In the genomic region with DNA sequence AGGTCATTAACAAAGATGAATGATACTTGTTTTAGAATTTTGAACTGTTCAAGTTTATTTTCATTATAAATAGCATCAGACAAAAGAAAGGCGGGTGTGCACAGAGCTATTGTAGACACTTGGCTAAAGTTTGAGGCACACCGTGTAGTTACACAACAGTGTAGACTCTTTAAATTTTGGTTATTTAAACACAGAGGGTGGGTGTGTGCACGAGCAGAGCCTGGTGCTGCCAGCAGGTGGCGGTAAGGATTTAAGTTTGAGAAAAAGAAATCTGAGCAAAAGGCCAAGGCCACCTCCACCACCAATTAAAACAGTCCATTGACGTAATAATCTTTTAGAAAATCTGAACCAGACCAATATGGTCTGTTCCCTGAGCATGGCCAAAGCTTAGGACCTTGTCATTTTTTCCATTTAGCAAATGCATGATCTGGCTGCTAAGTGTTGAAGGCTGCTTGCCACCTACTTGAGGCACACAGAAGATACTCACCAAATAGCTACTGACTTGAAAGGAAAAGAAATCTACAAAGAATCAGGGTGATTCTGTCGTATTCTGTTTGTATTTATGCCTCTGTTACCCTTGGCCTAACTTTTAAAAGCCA, we compare ENCODE assay signal across 9 cellular contexts. TPM values are rescaled to one million over a fixed set of nuclear protein-coding genes. Genes with fewer than 3 reads are reported as not detected.
A peak's percentile ranks its signal among the peaks of the same experiment; 100 is the strongest.
DNase-seq lines count a peak whose midpoint lies in the region; ATAC-seq, FAIRE-seq and TF ChIP-seq lines count a peak whose summit lies in the region.
"Had no signal": no experiment of that assay in that cellular context is flagged by ENCODE, and none has a peak within 500 bp of the region (broad histone marks: within the 10 kb centered on the region; RNA-seq: fewer than 3 reads in every experiment).

No MANE protein-coding gene starts in this region.

- H2BK120ac ChIP-seq in mesenchymal stem cell (ENCODE audit: low read depth, low read length), result no peak overlapping the region

- no peak overlapping the region for H3K4ac ChIP-seq in mesenchymal stem cell (ENCODE audit: low read depth in 1 of 2, low read length in 2 of 2)

- POLR2A ChIA-PET in RWPE1 (lab: Yijun Ruan, JAX; ENCODE audit: low non-redundant PET), result no interaction called here

- H3K14ac ChIP-seq in mesenchymal stem cell (ENCODE audit: low read length in 2 of 2), result no peak overlapping the region

- CTCF ChIA-PET in RWPE1 (lab: Yijun Ruan, JAX), result interaction anchor here (0.6 kb wide), 2 partner anchors 70 to 830 kb away, joined by 3 read pairs; no protein-coding TSS in a partner anchor

- TF ChIP-seq CTCF in AG09309 (IDR thresholded peaks at IDR 0.05; ENCODE audit: control insufficient read depth, insufficient read depth, low read depth, low read length, missing control alignments) (peak; percentile 73), RWPE1 (conservative IDR thresholded peaks at IDR 0.05; ENCODE audit: low read depth) (peak; percentile 72), cardiac fibroblast (IDR thresholded peaks at IDR 0.05; ENCODE audit: low read depth, low read length) (peak; percentile 71), omental fat pad (IDR thresholded peaks at IDR 0.05) (no peak)

- H3K18ac ChIP-seq in mesenchymal stem cell (ENCODE audit: low read depth in 1 of 2, low read length in 2 of 2), result no peak overlapping the region

- H3K79me1 ChIP-seq in mesenchymal stem cell (replicated peaks; ENCODE audit: low read length, poor library complexity, severe bottlenecking), result peaks cover 44% of the 10 kb centered on the region

- peak; percentile 65 for FAIRE-seq in GM18507 (lab: Jason Lieb, UNC)
- FAIRE-seq: colon had no signal

- H3K4me3 ChIP-seq in AG09309 (ENCODE audit: control insufficient read depth, low read depth, low read length) (no peak overlapping the region), cardiac fibroblast (replicated peaks in 1 of 2; ENCODE audit: low read depth in 2 of 2, low read length in 2 of 2) (no peak overlapping the region), mesenchymal stem cell (ENCODE audit: insufficient read depth in 1 of 2, low read depth in 1 of 2, low read length in 2 of 2) (no peak overlapping the region)

- ATAC-seq in omental fat pad (ENCODE audit: low FRiP score) (no peak), HG02623 (IDR thresholded peaks at IDR 0.05; ENCODE audit: unreplicated experiment) (no peak)

- H3K9ac ChIP-seq in mesenchymal stem cell (ENCODE audit: low read length), result peak overlapping the region; percentile 27

- no peak overlapping the region for H2AFZ ChIP-seq in mesenchymal stem cell (ENCODE audit: low read depth, low read length)

- no peak overlapping the region for H4K91ac ChIP-seq in mesenchymal stem cell (ENCODE audit: low read length)

- no peaks in the 10 kb centered on the region for H3K27me3 ChIP-seq in mesenchymal stem cell (ENCODE audit: control insufficient read depth in 1 of 2, insufficient read depth in 1 of 2, low read length in 2 of 2)

- peaks cover 37 to 65% of the 10 kb centered on the region in 2 experiments for H3K36me3 ChIP-seq in mesenchymal stem cell (ENCODE audit: control insufficient read depth in 1 of 2, insufficient read depth in 2 of 2, low read depth in 1 of 2, low read length in 2 of 2)

- H3K27ac ChIP-seq in RWPE1 (no peak overlapping the region), mesenchymal stem cell (ENCODE audit: low read length, poor library complexity, severe bottlenecking) (no peak overlapping the region)

- no peak overlapping the region for H4K8ac ChIP-seq in mesenchymal stem cell (ENCODE audit: low read length)

- H2BK12ac ChIP-seq in mesenchymal stem cell (ENCODE audit: low read length in 2 of 2), result no peak overlapping the region

- no peak overlapping the region for H3K4me2 ChIP-seq in mesenchymal stem cell (ENCODE audit: low read length, poor library complexity, severe bottlenecking)

- DNase-seq in AG09309 (ENCODE audit: low read depth), result no peak
- no peak for DNase-seq in GM18507 (ENCODE audit: extremely low spot score, insufficient read length, low read depth)
- DNase-seq in RWPE1 (ENCODE audit: low spot score), result no peak
- peak; percentile 45 to 65 for DNase-seq in cardiac fibroblast (ENCODE audit: low read depth in 2 of 2)
- DNase-seq in mesenchymal stem cell, result peak; percentile 41
- DNase-seq in omental fat pad (ENCODE audit: low spot score), result no peak
- DNase-seq in GOT3 (lab: John Stamatoyannopoulos, UW), result no peak

- no peak overlapping the region for H2AK5ac ChIP-seq in mesenchymal stem cell (ENCODE audit: low read length, severe bottlenecking)

- H3K23ac ChIP-seq in mesenchymal stem cell (ENCODE audit: low read length in 2 of 2), result no peak overlapping the region

- WGBS in mesenchymal stem cell, result 84% methylated on average over 3 of the region's 6 CpGs

- no peaks in the 10 kb centered on the region for H3K9me3 ChIP-seq in mesenchymal stem cell (ENCODE audit: control insufficient read depth, low read length)

- H2BK15ac ChIP-seq in mesenchymal stem cell (ENCODE audit: low read depth, poor library complexity, severe bottlenecking), result no peak overlapping the region

- no peak overlapping the region for H2BK5ac ChIP-seq in mesenchymal stem cell (ENCODE audit: low read depth, low read length, poor library complexity, severe bottlenecking)

- peaks cover 5% of the 10 kb centered on the region for H3K4me1 ChIP-seq in mesenchymal stem cell (ENCODE audit: control insufficient read depth, insufficient read depth, low read depth, low read length)

RNA-seq across cellular contexts. Expression of gene COPS7B, which starts 14.3 kb away (rescaled TPM):
- 28.1 TPM for polyA plus RNA-seq in mesenchymal stem cell (2013, experiment 1 of 2)
- polyA plus RNA-seq in mesenchymal stem cell (2013, experiment 2 of 2), result 24.5 TPM
- 10 to 100 TPM; 13.8 to 36.9 (median 23.2) TPM for total RNA-seq in omental fat pad

RNA-seq across cellular contexts. Expression of gene PDE6D, which starts 19.5 kb away (rescaled TPM):
- 19.6 TPM for polyA plus RNA-seq in mesenchymal stem cell (2013, experiment 1 of 2)
- polyA plus RNA-seq in mesenchymal stem cell (2013, experiment 2 of 2), result 19.9 TPM
- 10 to 100 TPM; 13.8 to 38.8 (median 17.9) TPM for total RNA-seq in omental fat pad

Comparison
In these comparisons a context has a peak if more than half of its experiments do, and no peak if none do; other contexts are left out.
1. DNase-seq: peak in cardiac fibroblast (2 of 2) and mesenchymal stem cell (single experiment); none in AG09309 (single experiment), GM18507 (single experiment), RWPE1 (single experiment), omental fat pad (single experiment) and GOT3 (single experiment).
2. CTCF ChIP-seq: peak in AG09309 (single experiment), RWPE1 (single experiment) and cardiac fibroblast (single experiment); none in omental fat pad (0 of 3).